In the genomic region with DNA sequence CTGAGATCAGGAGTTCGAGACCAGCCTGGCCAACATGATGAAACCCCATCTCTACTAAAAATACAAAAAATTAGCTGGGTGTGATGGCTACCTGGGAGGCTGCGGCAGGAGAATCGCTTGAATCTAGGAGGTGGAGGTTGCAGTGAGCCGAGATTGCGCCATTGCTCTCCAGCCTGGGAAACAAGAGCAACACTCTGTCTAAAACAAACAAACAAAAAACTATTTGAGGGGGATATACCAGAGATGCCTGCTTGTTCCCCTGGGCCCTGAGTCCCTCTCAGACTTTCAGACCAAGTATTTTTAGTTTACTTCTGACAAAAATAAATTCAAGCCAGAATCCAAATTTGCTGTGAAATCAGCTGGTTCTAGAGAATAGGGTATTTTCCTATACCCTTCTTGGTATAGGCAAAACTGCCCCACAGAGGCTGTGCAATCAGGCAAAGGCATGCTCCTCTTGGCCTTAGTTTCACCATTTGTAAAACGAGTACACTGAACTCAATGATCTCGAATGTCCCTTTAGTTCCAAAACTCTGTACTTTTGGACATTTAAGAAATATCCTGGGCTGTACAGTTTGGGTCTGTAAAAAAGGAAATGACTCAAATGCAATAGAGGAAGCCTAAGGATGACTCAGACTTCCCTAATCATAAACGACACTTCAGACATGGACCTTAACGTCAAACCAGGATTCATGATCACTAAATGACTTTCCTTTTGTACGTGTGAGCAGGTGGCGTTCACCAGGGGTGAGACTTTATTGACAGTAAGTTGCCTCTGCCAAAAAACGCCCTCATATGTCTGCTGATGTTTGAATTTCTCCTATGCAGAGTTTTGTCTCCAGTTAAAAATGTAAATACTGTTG, we compare ENCODE assay signal across 8 cellular contexts. TPM values are rescaled to one million over a fixed set of nuclear protein-coding genes. Genes with fewer than 3 reads are reported as not detected.
DNase-seq lines count a peak whose midpoint lies in the region; ATAC-seq and TF ChIP-seq lines count a peak whose summit lies in the region.

No MANE protein-coding gene starts in this region.

- no peaks in the 10 kb centered on the region for H3K27me3 ChIP-seq in Caco-2 (replicated peaks; ENCODE audit: control insufficient read depth, insufficient read depth, low read length)

- H3K36me3 Mint-ChIP-seq in Caco-2 (ENCODE audit: insufficient read depth, unreplicated experiment) (peaks cover 31% of the 10 kb centered on the region), progenitor cell of endocrine pancreas (ENCODE audit: insufficient read depth) (peaks cover 21% of the 10 kb centered on the region)

- H3K9me3 Mint-ChIP-seq in Caco-2 (ENCODE audit: unreplicated experiment) (no peaks in the 10 kb centered on the region), progenitor cell of endocrine pancreas (ENCODE audit: low read depth) (no peaks in the 10 kb centered on the region)

- BruUV-seq in Caco-2 (replicated peaks; lab: Mats Ljungman, UMichigan), result no TSS peak

- CTCF ChIA-PET in Caco-2 (lab: Charles Lee), result interaction anchor here (1.0 kb wide), 1 partner anchor 200 kb away, joined by 7 read pairs; no protein-coding TSS in a partner anchor

- H3K4me3 Mint-ChIP-seq in Caco-2 (ENCODE audit: unreplicated experiment) (no peak overlapping the region), progenitor cell of endocrine pancreas (ENCODE audit: low read depth) (no peak overlapping the region)

- H3K27me3 Mint-ChIP-seq in Caco-2 (ENCODE audit: insufficient read depth, unreplicated experiment) (no peaks in the 10 kb centered on the region), progenitor cell of endocrine pancreas (no peaks in the 10 kb centered on the region)

- peaks cover 1% of the 10 kb centered on the region; the same call in 1 of the 2 replicates for H3K36me3 ChIP-seq in Caco-2 (ENCODE audit: control insufficient read depth, insufficient read depth, low read length)

- H3K4me1 Mint-ChIP-seq in Caco-2 (ENCODE audit: low read depth, unreplicated experiment) (peaks cover 23% of the 10 kb centered on the region), progenitor cell of endocrine pancreas (ENCODE audit: low read depth) (peaks cover 5% of the 10 kb centered on the region)

- H3K4me3 ChIP-seq in Caco-2 (ENCODE audit: low read depth, low read length), result no peak overlapping the region
- H3K4me3 ChIP-seq in fibroblast of mammary gland (ENCODE audit: control insufficient read depth, low read depth, low read length), result peak overlapping the region; percentile 6

- peaks cover 23% of the 10 kb centered on the region for H3K4me1 ChIP-seq in Caco-2

- DNase-seq in Caco-2 (no peak), H4 (ENCODE audit: low spot score) (peak; percentile 67), NCI-H748 treated with DMSO at 0.1 percent for 48 hours (lab: John Stamatoyannopoulos, UW) (peak; percentile 10), fibroblast of mammary gland (ENCODE audit: low read depth) (peak; percentile 99), progenitor cell of endocrine pancreas (ENCODE audit: low spot score, unreplicated experiment) (no peak), iPS-NIHi11 (ENCODE audit: low spot score) (no peak)
- peak; percentile 37 for DNase-seq in activated CD8-positive, alpha-beta memory T cell treated with anti-CD3 and anti-CD28 coated beads, Interleukin-2, amount 50 U/mL, for 24 hours (ENCODE audit: extremely low read depth)

- intact Hi-C loops in Caco-2 (cut with micrococcal nuclease; ENCODE audit: unreplicated experiment), result no loop called here

- POLR2A ChIA-PET in Caco-2 (lab: Charles Lee), result no interaction called here

- no peak for ATAC-seq in GM19328 (IDR thresholded peaks at IDR 0.05; ENCODE audit: unreplicated experiment)

- H3K27ac Mint-ChIP-seq in Caco-2 (ENCODE audit: unreplicated experiment) (peak overlapping the region; percentile 42), progenitor cell of endocrine pancreas (peak overlapping the region; percentile 78)

- TF ChIP-seq CTCF in Caco-2 (IDR thresholded peaks at IDR 0.05; ENCODE audit: insufficient read depth in 1 of 2, low read depth in 1 of 2, low read length in 1 of 2, severe bottlenecking in 1 of 2, unreplicated experiment in 1 of 2) (no peak), fibroblast of mammary gland (conservative IDR thresholded peaks at IDR 0.05; ENCODE audit: control insufficient read depth, insufficient read depth, low read depth, low read length) (no peak), progenitor cell of endocrine pancreas (IDR thresholded peaks at IDR 0.05; ENCODE audit: unreplicated experiment) (no peak)

- no peaks in the 10 kb centered on the region for H3K9me3 ChIP-seq in Caco-2

RNA-seq across cellular contexts. Expression of a gene that starts 16.1 kb away (rescaled TPM):
- total RNA-seq in Caco-2 (2022) (178 TPM in 2 replicates), progenitor cell of endocrine pancreas (164 and 169 TPM in 2 replicates)
- total RNA-seq in H4 (2014; rRNA removed; shearing (Covaris generic)), result 143 and 154 TPM in 2 replicates

RNA-seq across cellular contexts. Expression of a gene that starts 33.9 kb away (rescaled TPM):
- total RNA-seq in Caco-2 (2022) (130 and 134 TPM in 2 replicates), progenitor cell of endocrine pancreas (204 and 212 TPM in 2 replicates)
- 95.2 and 98.6 TPM in 2 replicates for total RNA-seq in H4 (2014; rRNA removed; shearing (Covaris generic))

Comparison
In these comparisons a context has a peak if more than half of its experiments do, and no peak if none do; other contexts are left out.
1. DNase-seq: peak in H4 (single experiment), NCI-H748 treated with DMSO at 0.1 percent for 48 hours (single experiment), activated CD8-positive, alpha-beta memory T cell treated with anti-CD3 and anti-CD28 coated beads, Interleukin-2, amount 50 U/mL, for 24 hours (single experiment) and fibroblast of mammary gland (single experiment); none in Caco-2 (0 of 2), progenitor cell of endocrine pancreas (single experiment) and iPS-NIHi11 (single experiment).